ENCODE assay signal across 10 cellular contexts in the genomic region with DNA sequence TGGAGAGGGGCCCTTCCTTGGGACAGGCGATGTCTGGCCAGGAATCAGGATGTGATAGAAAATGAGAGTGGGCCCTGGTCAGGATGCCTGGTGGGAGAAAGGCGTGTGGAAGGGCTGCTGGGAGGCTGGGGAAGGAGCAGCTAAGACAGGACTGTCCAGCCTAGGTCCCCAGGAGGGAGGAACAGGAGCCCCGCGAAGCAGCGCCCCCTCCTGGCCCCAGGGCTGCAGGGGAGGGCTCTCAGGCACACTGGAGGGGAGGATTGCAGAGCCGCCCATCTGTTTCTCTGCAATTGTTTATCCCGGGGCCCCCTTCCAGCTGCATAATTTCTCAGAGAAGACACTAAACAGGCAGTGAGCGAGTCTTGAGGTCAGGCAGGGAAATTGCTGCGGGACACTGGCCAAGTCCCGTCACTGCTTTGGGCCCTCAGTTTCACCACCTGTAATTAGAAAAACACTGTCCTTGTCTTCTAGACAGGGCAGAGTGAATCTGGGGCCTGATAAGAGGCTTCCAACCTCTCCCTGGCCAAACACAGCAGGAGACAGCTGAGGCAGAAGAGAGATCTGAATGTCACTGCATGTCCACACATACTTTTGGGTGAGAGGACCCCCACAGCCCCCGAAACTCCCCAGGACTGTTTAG. TPM values are rescaled to one million over a fixed set of nuclear protein-coding genes. Genes with fewer than 3 reads are reported as not detected.
DNase-seq lines count a peak whose midpoint lies in the region; ATAC-seq and TF ChIP-seq lines count a peak whose summit lies in the region.
"Had no signal": no experiment of that assay in that cellular context is flagged by ENCODE, and none has a peak within 500 bp of the region (broad histone marks: within the 10 kb centered on the region; RNA-seq: fewer than 3 reads in every experiment).

No MANE protein-coding gene starts in this region.

- H3K36me3 Mint-ChIP-seq in osteocyte (ENCODE audit: unreplicated experiment), result no peaks in the 10 kb centered on the region

- no peaks in the 10 kb centered on the region for H3K79me2 ChIP-seq in Loucy (ENCODE audit: insufficient read depth, low read length)

- no peak overlapping the region for H3K27ac Mint-ChIP-seq in osteocyte (ENCODE audit: unreplicated experiment)
- H3K27ac Mint-ChIP-seq: T-helper 1 cell treated with Interleukin-12 subunit alpha and Interleukin-12 subunit beta and Interleukin-4 antibody, amounts not matched to agents 30 μg/mL and 1 μg/mL, for 36 hours had no signal

- H2AFZ ChIP-seq in Loucy (ENCODE audit: low read length), result no peak overlapping the region

- H3K4me1 ChIP-seq in Loucy (ENCODE audit: insufficient read depth, low read length, poor library complexity, severe bottlenecking), result peaks cover 13% of the 10 kb centered on the region
- peaks cover 15 to 33% (median 19%) of the 10 kb centered on the region in 3 donors for H3K4me1 ChIP-seq in esophagus squamous epithelium

- H3K27me3 Mint-ChIP-seq in osteocyte (ENCODE audit: unreplicated experiment), result peaks cover 56% of the 10 kb centered on the region

- no peaks in the 10 kb centered on the region for H3K36me3 ChIP-seq in Loucy (ENCODE audit: insufficient read depth, low read length)
- H3K36me3 ChIP-seq in esophagus squamous epithelium, result no peaks in the 10 kb centered on the region
- H3K36me3 ChIP-seq: neutrophil had no signal

- H3K9ac ChIP-seq in Loucy (ENCODE audit: low read depth, low read length, poor library complexity, severe bottlenecking), result no peak overlapping the region

- no peaks in the 10 kb centered on the region for H3K9me3 ChIP-seq in Loucy (ENCODE audit: insufficient read depth, low read depth, low read length)
- H3K9me3 ChIP-seq in esophagus squamous epithelium, result no peaks in the 10 kb centered on the region
- H3K9me3 ChIP-seq: neutrophil had no signal

- H3K27ac ChIP-seq in esophagus squamous epithelium, result no peak overlapping the region
- H3K27ac ChIP-seq: neutrophil had no signal

- no peaks in the 10 kb centered on the region for H4K20me1 ChIP-seq in Loucy (ENCODE audit: insufficient read depth, low read length, poor library complexity, severe bottlenecking)

- TF ChIP-seq POLR2A in esophagus squamous epithelium (IDR thresholded peaks at IDR 0.05), result no peak

- H3K4me3 Mint-ChIP-seq in osteocyte (ENCODE audit: unreplicated experiment), result no peak overlapping the region
- H3K4me3 Mint-ChIP-seq: T-helper 1 cell treated with Interleukin-12 subunit alpha and Interleukin-12 subunit beta and Interleukin-4 antibody, amounts not matched to agents 30 μg/mL and 1 μg/mL, for 36 hours had no signal

- peak; percentile 64 for DNase-seq in GM10266 (ENCODE audit: extremely low spot score)
- DNase-seq in dermis blood vessel endothelial cell, result peak; percentile 15
- peak; percentile 82 for DNase-seq in osteocyte (ENCODE audit: extremely low spot score, unreplicated experiment)
- no peak for DNase-seq in esophagus squamous epithelium (lab: John Stamatoyannopoulos, UW)

- no peak for ATAC-seq in GM21367 (IDR thresholded peaks at IDR 0.05; ENCODE audit: unreplicated experiment)
- no peak for ATAC-seq in activated CD4-positive, CD25-positive, alpha-beta regulatory T cell treated with anti-CD3 and anti-CD28 coated beads, Interleukin-2, amount 50 U/mL, for 24 hours
- ATAC-seq in HG03139 (IDR thresholded peaks at IDR 0.05; ENCODE audit: unreplicated experiment), result no peak

- 38 to 54% methylated on average over 6 to 7 of the region's 11 CpGs for WGBS in esophagus squamous epithelium, 2 donors

- no peaks in the 10 kb centered on the region for H3K9me3 Mint-ChIP-seq in osteocyte (ENCODE audit: unreplicated experiment)
- H3K9me3 Mint-ChIP-seq: T-helper 1 cell treated with Interleukin-12 subunit alpha and Interleukin-12 subunit beta and Interleukin-4 antibody, amounts not matched to agents 30 μg/mL and 1 μg/mL, for 36 hours had no signal

- no peaks in the 10 kb centered on the region for H3K9me2 ChIP-seq in Loucy (replicated peaks; ENCODE audit: low read depth, low read length)

- H3F3A ChIP-seq in Loucy (ENCODE audit: low read depth), result no peaks in the 10 kb centered on the region

- H3K4me1 Mint-ChIP-seq in osteocyte (ENCODE audit: unreplicated experiment), result peaks cover 5% of the 10 kb centered on the region

- peaks cover 11% of the 10 kb centered on the region for H3K27me3 ChIP-seq in Loucy (ENCODE audit: insufficient read depth, low read length, poor library complexity, severe bottlenecking)
- peaks cover 0 to 66% (median 9%) of the 10 kb centered on the region in 4 donors for H3K27me3 ChIP-seq in esophagus squamous epithelium

- intact Hi-C loops in esophagus squamous epithelium (cut with DNase I), result loop anchor here (5.0 kb wide), 2 partner anchors 212 to 392 kb away; no protein-coding TSS in a partner anchor

- H3K4me3 ChIP-seq in Loucy (ENCODE audit: low read length, poor library complexity, severe bottlenecking) (no peak overlapping the region), esophagus squamous epithelium (no peak overlapping the region)

- H3K4me2 ChIP-seq in Loucy (ENCODE audit: low read depth, low read length, poor library complexity, severe bottlenecking), result no peak overlapping the region

- TF ChIP-seq CTCF in GM10266 (IDR thresholded peaks at IDR 0.05; ENCODE audit: control insufficient read depth, insufficient read depth, low read depth, missing control alignments) (peak; percentile 52), Loucy (conservative IDR thresholded peaks at IDR 0.05; ENCODE audit: low read length) (peak; percentile 77), osteocyte (IDR thresholded peaks at IDR 0.05) (peak; percentile 27), esophagus squamous epithelium (IDR thresholded peaks at IDR 0.05) (peak in 1 of 6 experiments; percentile 23)

RNA-seq across cellular contexts. Expression of a gene that starts 3.9 kb away (rescaled TPM):
- total RNA-seq in dermis blood vessel endothelial cell, result 0.17 TPM in 1 of 2 replicates, not detected in the other
- total RNA-seq in osteocyte, result not detected in 2 replicates
- 10 to 100 TPM in 1 of 4 donors, under 1 TPM in 1, not detected in 2; 0.49 to 11.2 TPM for total RNA-seq in esophagus squamous epithelium

RNA-seq across cellular contexts. Expression of a gene that starts 31.4 kb away (rescaled TPM):
- total RNA-seq in dermis blood vessel endothelial cell, result 19.6 and 23.7 TPM in 2 replicates
- 30.0 and 34.3 TPM in 2 replicates for total RNA-seq in osteocyte
- 10 to 100 TPM; 14.5 to 42.8 (median 32.4) TPM for total RNA-seq in esophagus squamous epithelium
